In genomic region chr4:5051692-5052423, GRCh38 we compare ENCODE assay signal across 9 cellular contexts. TPM values are rescaled to one million over a fixed set of nuclear protein-coding genes. Genes with fewer than 3 reads are reported as not detected.
A peak's percentile ranks its signal among the peaks of the same experiment; 100 is the strongest.
DNase-seq lines count a peak whose midpoint lies in the region; ATAC-seq, FAIRE-seq and TF ChIP-seq lines count a peak whose summit lies in the region.
"Had no signal": no experiment of that assay in that cellular context is flagged by ENCODE, and none has a peak within 500 bp of the region (broad histone marks: within the 10 kb centered on the region; RNA-seq: fewer than 3 reads in every experiment).

No MANE protein-coding gene starts in this region.

- no peaks in the 10 kb centered on the region for H3K9me3 ChIP-seq in Caco-2
- H3K9me3 ChIP-seq in RWPE2 (ENCODE audit: severe bottlenecking), result no peaks in the 10 kb centered on the region
- H3K9me3 ChIP-seq in parathyroid adenoma (ENCODE audit: control insufficient read depth, low read length), result no peaks in the 10 kb centered on the region

- DNase-seq in Caco-2 (no peak), RWPE2 (ENCODE audit: low spot score) (no peak), frontal cortex (ENCODE audit: low spot score in 2 of 2) (peak; percentile 33 to 36), SIG-M5 treated with dmso at 0.1 percent for 504 hours (lab: John Stamatoyannopoulos, UW; ENCODE audit: unreplicated experiment) (no peak), NAMALWA (ENCODE audit: low spot score) (no peak), SW480 (ENCODE audit: low spot score) (no peak)

- peaks cover 18% of the 10 kb centered on the region for H3K36me3 Mint-ChIP-seq in Caco-2 (ENCODE audit: insufficient read depth, unreplicated experiment)

- H3K79me2 ChIP-seq in parathyroid adenoma, result no peaks in the 10 kb centered on the region

- H3K27me3 ChIP-seq in Caco-2 (replicated peaks; ENCODE audit: control insufficient read depth, insufficient read depth, low read length), result no peaks in the 10 kb centered on the region
- peaks cover 19% of the 10 kb centered on the region for H3K27me3 ChIP-seq in RWPE2 (ENCODE audit: insufficient read depth, poor library complexity, severe bottlenecking)
- no peaks in the 10 kb centered on the region for H3K27me3 ChIP-seq in parathyroid adenoma (ENCODE audit: control insufficient read depth, insufficient read depth, low read length)

- POLR2A ChIA-PET in Caco-2 (lab: Charles Lee), result no interaction called here

- H3K4me3 ChIP-seq in Caco-2 (ENCODE audit: low read depth, low read length), result peak overlapping the region; percentile 34
- peak overlapping the region; percentile 18 for H3K4me3 ChIP-seq in RWPE2 (ENCODE audit: severe bottlenecking)
- peak overlapping the region; percentile 32 for H3K4me3 ChIP-seq in parathyroid adenoma (ENCODE audit: low read depth, low read length)

- H3K36me3 ChIP-seq in Caco-2 (ENCODE audit: control insufficient read depth, insufficient read depth, low read length) (no peaks in the 10 kb centered on the region), RWPE2 (ENCODE audit: low read depth) (no peaks in the 10 kb centered on the region), parathyroid adenoma (ENCODE audit: control insufficient read depth, insufficient read depth, low read length) (no peaks in the 10 kb centered on the region)

- H3K4me1 ChIP-seq in Caco-2 (peaks cover 41% of the 10 kb centered on the region), RWPE2 (ENCODE audit: insufficient read depth, poor library complexity, severe bottlenecking) (no peaks in the 10 kb centered on the region), parathyroid adenoma (no peaks in the 10 kb centered on the region)

- no peak for TF ChIP-seq CTCF in Caco-2 (IDR thresholded peaks at IDR 0.05; ENCODE audit: insufficient read depth in 1 of 2, low read depth in 1 of 2, low read length in 1 of 2, severe bottlenecking in 1 of 2, unreplicated experiment in 1 of 2)
- no peak for TF ChIP-seq CTCF in RWPE2 (IDR thresholded peaks at IDR 0.05; ENCODE audit: poor library complexity, severe bottlenecking)
- TF ChIP-seq CTCF in parathyroid adenoma (IDR thresholded peaks at IDR 0.05), result no peak

- H3K27ac Mint-ChIP-seq in Caco-2 (ENCODE audit: unreplicated experiment), result no peak overlapping the region

- H3K4me2 ChIP-seq in parathyroid adenoma (ENCODE audit: low read length), result peak overlapping the region; percentile 61

- TSS peak; percentile 36 for BruUV-seq in Caco-2 (replicated peaks; lab: Mats Ljungman, UMichigan)

- H2AFZ ChIP-seq in parathyroid adenoma, result peak overlapping the region; percentile 62

- peak overlapping the region; percentile 73 for H3K4me3 Mint-ChIP-seq in Caco-2 (ENCODE audit: unreplicated experiment)

- no peak overlapping the region for H3K27ac ChIP-seq in RWPE2 (ENCODE audit: poor library complexity, severe bottlenecking)
- H3K27ac ChIP-seq in parathyroid adenoma, result no peak overlapping the region
- H3K27ac ChIP-seq: HL-60 had no signal

- H3K9ac ChIP-seq in parathyroid adenoma, result no peak overlapping the region

- CTCF ChIA-PET in Caco-2 (lab: Charles Lee), result no interaction called here

- ATAC-seq in RWPE2 (ENCODE audit: low read depth), result no peak
- no peak for ATAC-seq in HG02763 (IDR thresholded peaks at IDR 0.05; ENCODE audit: unreplicated experiment)

- no peaks in the 10 kb centered on the region for H3K27me3 Mint-ChIP-seq in Caco-2 (ENCODE audit: insufficient read depth, unreplicated experiment)

- no peaks in the 10 kb centered on the region for H3K9me3 Mint-ChIP-seq in Caco-2 (ENCODE audit: unreplicated experiment)

- H3K4me1 Mint-ChIP-seq in Caco-2 (ENCODE audit: low read depth, unreplicated experiment), result peaks cover 17% of the 10 kb centered on the region

- intact Hi-C loops in Caco-2 (cut with micrococcal nuclease; ENCODE audit: unreplicated experiment), result loop anchor here (2.0 to 10.0 kb wide), 2 partner anchors 323 to 761 kb away; no protein-coding TSS in a partner anchor

- no peak for FAIRE-seq in frontal cortex (lab: Jason Lieb, UNC)

RNA-seq across cellular contexts. Expression of gene STK32B, which starts 0.6 kb away (rescaled TPM):
- total RNA-seq in Caco-2 (2022), result 8.8 and 11.2 TPM in 2 replicates
- total RNA-seq in frontal cortex, result 57.5 TPM

RNA-seq across cellular contexts. Expression of gene CYTL1, which starts 32.6 kb away (rescaled TPM):
- total RNA-seq in Caco-2 (2022) (not detected in 2 replicates), frontal cortex (0.82 TPM)

Comparison
In these comparisons a context has a peak if more than half of its experiments do, and no peak if none do; other contexts are left out.
1. DNase-seq: peak in frontal cortex (2 of 2); none in Caco-2 (0 of 2), RWPE2 (single experiment), SIG-M5 treated with dmso at 0.1 percent for 504 hours (single experiment), NAMALWA (single experiment) and SW480 (single experiment).
2. Peak in every context shown above with its lines, with median percentiles within 50 percentile points of each other: H3K4me3 ChIP-seq.